Comparison of ENCODE assay signal across 22 cellular contexts in the genomic region with DNA sequence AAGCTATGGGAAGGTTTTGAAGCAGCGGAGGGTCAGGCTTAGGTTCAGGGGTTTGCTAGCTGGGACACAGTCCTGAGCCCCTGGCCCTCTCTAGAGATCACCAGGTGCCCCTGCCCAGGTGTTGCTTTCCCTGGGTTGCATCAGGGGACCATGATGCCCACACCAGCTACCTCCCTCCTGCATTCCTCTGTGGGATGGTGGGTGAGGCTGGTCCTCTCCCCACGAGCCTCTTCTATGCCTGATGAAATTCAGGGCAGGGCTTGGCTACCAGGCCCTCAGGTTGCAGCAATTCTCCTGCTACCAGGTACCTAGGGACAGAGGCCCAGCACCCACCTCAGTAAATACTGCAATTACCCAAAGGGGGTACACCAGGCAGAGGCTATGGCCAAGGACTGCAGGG. TPM values are rescaled to one million over a fixed set of nuclear protein-coding genes. Genes with fewer than 3 reads are reported as not detected.
DNase-seq lines count a peak whose midpoint lies in the region; ATAC-seq and TF ChIP-seq lines count a peak whose summit lies in the region.
"Had no signal": no experiment of that assay in that cellular context is flagged by ENCODE, and none has a peak within 500 bp of the region (broad histone marks: within the 10 kb centered on the region; RNA-seq: fewer than 3 reads in every experiment).

No MANE protein-coding gene starts in this region.

- no peak overlapping the region for H3K4me3 ChIP-seq in cardiac muscle cell
- no peak overlapping the region for H3K4me3 ChIP-seq in neuronal stem cell (ENCODE audit: low read length in 2 of 2)
- H3K4me3 ChIP-seq in vagina = no peak overlapping the region
- no peak overlapping the region for H3K4me3 ChIP-seq in thyroid gland (replicated peaks in 1 of 3)
- H3K4me3 ChIP-seq: A549; BLaER1 treated with 17β-estradiol and CSF1 and Interleukin-3, amounts not matched to agents 10 nM and 100 nM; HAP-1 had no signal

- no CpG with 5 or more reads among the region's 2 CpGs for WGBS in neuronal stem cell (ENCODE audit: extremely low coverage in 2 of 2, insufficient read length in 2 of 2, insufficient replicate concordance in 1 of 2), 2 donors
- WGBS in thyroid gland, 2 donors = 83 to 90% methylated on average over 2 of the region's 2 CpGs

- no peak overlapping the region for H3K9ac ChIP-seq in neuronal stem cell (ENCODE audit: low read depth, low read length, poor library complexity)

- H3K23ac ChIP-seq in neuronal stem cell (ENCODE audit: low read depth, low read length, poor library complexity) = no peak overlapping the region

- intact Hi-C loops in cardiac septum (cut with DNase I) = no loop called here
- intact Hi-C loops in vagina (cut with DNase I) = no loop called here
- intact Hi-C loops in thyroid gland (cut with DNase I) = no loop called here

- H3K27ac ChIP-seq in cardiac muscle cell (peak overlapping the region; percentile 82), neuronal stem cell (replicated peaks; ENCODE audit: low read length) (no peak overlapping the region), vagina (peak overlapping the region; percentile 22), thyroid gland (no peak overlapping the region)
- H3K27ac ChIP-seq: A549; BLaER1 treated with 17β-estradiol and CSF1 and Interleukin-3, amounts not matched to agents 10 nM and 100 nM had no signal

- TF ChIP-seq CTCF in cardiac muscle cell (IDR thresholded peaks at IDR 0.05; ENCODE audit: low read depth, low read length) = no peak
- no peak for TF ChIP-seq CTCF in vagina (IDR thresholded peaks at IDR 0.05)
- TF ChIP-seq CTCF in thyroid gland (IDR thresholded peaks at IDR 0.05) = no peak

- H3K18ac ChIP-seq in neuronal stem cell (ENCODE audit: low read length) = peak overlapping the region; percentile 51

- H2BK15ac ChIP-seq in neuronal stem cell (ENCODE audit: low read length) = no peak overlapping the region

- H3K27me3 ChIP-seq in cardiac muscle cell = no peaks in the 10 kb centered on the region
- peaks cover 0 to 17% (median 0%) of the 10 kb centered on the region in 3 experiments for H3K27me3 ChIP-seq in neuronal stem cell (ENCODE audit: control insufficient read depth in 3 of 3, insufficient read depth in 3 of 3, low read depth in 1 of 3, low read length in 3 of 3)
- H3K27me3 ChIP-seq in vagina = no peaks in the 10 kb centered on the region
- no peaks in the 10 kb centered on the region for H3K27me3 ChIP-seq in thyroid gland
- H3K27me3 ChIP-seq: BE2C; BLaER1 treated with 17β-estradiol and CSF1 and Interleukin-3, amounts not matched to agents 10 nM and 100 nM had no signal

- no peak overlapping the region for H2AFZ ChIP-seq in neuronal stem cell (ENCODE audit: low read length)

- H2AK5ac ChIP-seq in neuronal stem cell (ENCODE audit: low read depth, low read length) = peak overlapping the region; percentile 8

- H3K9me3 ChIP-seq in cardiac muscle cell (ENCODE audit: low read depth) (no peaks in the 10 kb centered on the region), neuronal stem cell (replicated peaks in 1 of 2; ENCODE audit: control insufficient read depth in 2 of 2, insufficient read depth in 1 of 2, low read depth in 1 of 2, low read length in 2 of 2) (no peaks in the 10 kb centered on the region), vagina (no peaks in the 10 kb centered on the region), thyroid gland (no peaks in the 10 kb centered on the region)
- H3K9me3 ChIP-seq: A549; BE2C; BLaER1 treated with 17β-estradiol and CSF1 and Interleukin-3, amounts not matched to agents 10 nM and 100 nM; HAP-1 had no signal

- H4K8ac ChIP-seq in neuronal stem cell (ENCODE audit: low read depth, low read length) = no peak overlapping the region

- no peaks in the 10 kb centered on the region for H3K79me1 ChIP-seq in neuronal stem cell (ENCODE audit: low read depth, low read length)

- no peak for DNase-seq in cardiac muscle cell (ENCODE audit: low read depth in 1 of 2, low spot score in 1 of 2)
- no peak for DNase-seq in cardiac septum (ENCODE audit: low spot score)
- peak; percentile 26 for DNase-seq in SW480 (ENCODE audit: low spot score)
- DNase-seq in neuronal stem cell (ENCODE audit: low spot score) = no peak
- no peak for DNase-seq in vagina (ENCODE audit: extremely low spot score in 2 of 2)
- no peak for DNase-seq in thyroid gland
- DNase-seq: 8988T; ACHN; AML-193; BE2C; CD4-positive, alpha-beta T cell; CD8-positive, alpha-beta memory T cell; DMS 273 treated with DMSO at 0.1 percent for 48 hours; DMS79; EL; GF-D8; GOT3; HFFc6 had no signal

- no peak overlapping the region for H4K91ac ChIP-seq in neuronal stem cell (ENCODE audit: low read depth, low read length, poor library complexity)

- no peak for ATAC-seq in GM21825 (IDR thresholded peaks at IDR 0.05; ENCODE audit: unreplicated experiment)
- ATAC-seq: A549 had no signal

- no peak overlapping the region for H3K4me2 ChIP-seq in neuronal stem cell (ENCODE audit: insufficient read depth, low read length, poor library complexity, severe bottlenecking)
- H3K4me2 ChIP-seq: A549 had no signal

- H3K4me1 ChIP-seq in cardiac muscle cell (ENCODE audit: low read depth) = peaks cover 13% of the 10 kb centered on the region
- H3K4me1 ChIP-seq in neuronal stem cell (ENCODE audit: control insufficient read depth in 2 of 2, insufficient read depth in 1 of 2, low read depth in 1 of 2, low read length in 2 of 2) = no peaks in the 10 kb centered on the region
- peaks cover 32% of the 10 kb centered on the region for H3K4me1 ChIP-seq in vagina
- H3K4me1 ChIP-seq in thyroid gland = peaks cover 0 to 7% of the 10 kb centered on the region in 2 donors
- H3K4me1 ChIP-seq: A549, BE2C, HAP-1 had no signal

- TF ChIP-seq POLR2A in vagina (IDR thresholded peaks at IDR 0.05) = no peak
- no peak for TF ChIP-seq POLR2A in thyroid gland (IDR thresholded peaks at IDR 0.05)

- no peak overlapping the region for H3K14ac ChIP-seq in neuronal stem cell (ENCODE audit: low read length)

- H2BK12ac ChIP-seq in neuronal stem cell (ENCODE audit: low read length) = no peak overlapping the region

- no peak overlapping the region for H2BK5ac ChIP-seq in neuronal stem cell (ENCODE audit: low read length)

- H3K36me3 ChIP-seq in cardiac muscle cell (no peaks in the 10 kb centered on the region), neuronal stem cell (replicated peaks in 1 of 2; ENCODE audit: control insufficient read depth in 2 of 2, insufficient read depth in 2 of 2, low read length in 2 of 2) (no peaks in the 10 kb centered on the region), vagina (no peaks in the 10 kb centered on the region), thyroid gland (no peaks in the 10 kb centered on the region)
- H3K36me3 ChIP-seq: BLaER1 treated with 17β-estradiol and CSF1 and Interleukin-3, amounts not matched to agents 10 nM and 100 nM; HAP-1 had no signal

- H3K4ac ChIP-seq in neuronal stem cell (ENCODE audit: low read length) = no peak overlapping the region

- no peak overlapping the region for H2BK120ac ChIP-seq in neuronal stem cell (ENCODE audit: low read depth, low read length)

RNA-seq across cellular contexts. Expression of gene SLC29A3, which starts 10.8 kb away (rescaled TPM):
- 2.5 and 3.5 TPM in 2 replicates for total RNA-seq in cardiac muscle cell
- polyA plus RNA-seq in cardiac muscle cell = 4.0 and 5.8 TPM in 2 replicates
- total RNA-seq in cardiac septum = 1.6 TPM
- polyA plus RNA-seq in neuronal stem cell (2013, experiment 1 of 2) = 5.2 TPM
- polyA plus RNA-seq in neuronal stem cell (2013, experiment 2 of 2) = 5.5 TPM
- total RNA-seq in vagina = 7.6 TPM
- 1 to 10 TPM; 5.1 to 8.2 (median 6.7) TPM for total RNA-seq in thyroid gland

Comparison
In these comparisons a context has a peak if more than half of its experiments do, and no peak if none do; other contexts are left out.
1. H3K27ac ChIP-seq: peak in cardiac muscle cell (single experiment) and vagina (single experiment); none in neuronal stem cell (single experiment) and thyroid gland (0 of 3).